8 cellular contexts compared by ENCODE assay signal in genomic region chr1:247331172-247331525, GRCh38. TPM values are rescaled to one million over a fixed set of nuclear protein-coding genes. Genes with fewer than 3 reads are reported as not detected.
DNase-seq lines count a peak whose midpoint lies in the region; ATAC-seq lines count a peak whose summit lies in the region.

No MANE protein-coding gene starts in this region.

- H3K4me3 ChIP-seq in H7 (ENCODE audit: insufficient read depth, low read depth, low read length) (peak overlapping the region; percentile 99), trophoblast cell (ENCODE audit: low read depth, low read length) (peak overlapping the region; percentile 88)

- ATAC-seq in activated naive CD8-positive, alpha-beta T cell treated with anti-CD3 and anti-CD28 coated beads, Interleukin-2, amount 10 ng/mL, durations not matched to agents 7 days and 5 days (ENCODE audit: low read depth), result peak; percentile 76
- ATAC-seq in Right ventricle myocardium superior (ENCODE audit: poor library complexity), result peak; percentile 79

- H3K4me1 Mint-ChIP-seq in activated naive CD8-positive, alpha-beta T cell treated with anti-CD3 and anti-CD28 coated beads, Interleukin-2, amount 10 ng/mL, durations not matched to agents 7 days and 5 days, result peaks cover 55% of the 10 kb centered on the region

- H3K4me1 ChIP-seq in trophoblast cell (ENCODE audit: control insufficient read depth in 1 of 2, insufficient read depth in 2 of 2, low read length in 2 of 2), result peaks cover 16 to 29% of the 10 kb centered on the region in 2 experiments

- H3K9me3 ChIP-seq in trophoblast cell (ENCODE audit: insufficient read depth, low read depth, low read length), result no peaks in the 10 kb centered on the region

- peak overlapping the region; percentile 94 for H3K27ac Mint-ChIP-seq in activated naive CD8-positive, alpha-beta T cell treated with anti-CD3 and anti-CD28 coated beads, Interleukin-2, amount 10 ng/mL, durations not matched to agents 7 days and 5 days

- H3K27me3 ChIP-seq in H7 (ENCODE audit: control insufficient read depth, insufficient read depth, low read length) (no peaks in the 10 kb centered on the region), trophoblast cell (ENCODE audit: insufficient read depth, low read length) (no peaks in the 10 kb centered on the region)

- H2BK5ac ChIP-seq in trophoblast cell (ENCODE audit: low read depth, low read length, poor library complexity), result peak overlapping the region; percentile 89

- H3K36me3 ChIP-seq in H7 (replicated peaks; ENCODE audit: control insufficient read depth, insufficient read depth, low read length), result peaks cover 24% of the 10 kb centered on the region
- peaks cover 28 to 30% of the 10 kb centered on the region in 2 experiments for H3K36me3 ChIP-seq in trophoblast cell (ENCODE audit: control insufficient read depth in 1 of 2, insufficient read depth in 2 of 2, low read length in 2 of 2)

- no peaks in the 10 kb centered on the region for H3K9me3 Mint-ChIP-seq in activated naive CD8-positive, alpha-beta T cell treated with anti-CD3 and anti-CD28 coated beads, Interleukin-2, amount 10 ng/mL, durations not matched to agents 7 days and 5 days

- peaks cover 25% of the 10 kb centered on the region for H3K36me3 Mint-ChIP-seq in activated naive CD8-positive, alpha-beta T cell treated with anti-CD3 and anti-CD28 coated beads, Interleukin-2, amount 10 ng/mL, durations not matched to agents 7 days and 5 days

- H2BK12ac ChIP-seq in trophoblast cell (ENCODE audit: low read length), result no peak overlapping the region

- peak overlapping the region; percentile 96 for H4K91ac ChIP-seq in trophoblast cell (ENCODE audit: low read depth, low read length)

- no peak overlapping the region for H3K23ac ChIP-seq in trophoblast cell (ENCODE audit: low read length)

- peak overlapping the region; percentile 91 for H3K4me3 Mint-ChIP-seq in activated naive CD8-positive, alpha-beta T cell treated with anti-CD3 and anti-CD28 coated beads, Interleukin-2, amount 10 ng/mL, durations not matched to agents 7 days and 5 days

- peak overlapping the region; percentile 91 for H3K9ac ChIP-seq in trophoblast cell (ENCODE audit: low read length)

- peak overlapping the region; percentile 78 for H3K18ac ChIP-seq in trophoblast cell (ENCODE audit: low read length)

- H3K14ac ChIP-seq in trophoblast cell (ENCODE audit: low read length), result peak overlapping the region; percentile 84

- peak overlapping the region; percentile 85 for H3K4me2 ChIP-seq in trophoblast cell (ENCODE audit: low read length)

- POLR2A ChIA-PET in activated naive CD8-positive, alpha-beta T cell treated with anti-CD3 and anti-CD28 coated beads, Interleukin-2, amount 10 ng/mL, durations not matched to agents 7 days and 5 days (lab: Charles Lee), result interaction anchor here (0.8 to 1.2 kb wide), 6 partner anchors 9 to 765 kb away, joined by 3 to 13 read pairs (median 4); partner anchors contain the start of genes CNST, NLRP3, TFB2M and ZNF670

- peak overlapping the region; percentile 95 for H2AFZ ChIP-seq in trophoblast cell (ENCODE audit: insufficient read depth, low read length, poor library complexity)

- H4K8ac ChIP-seq in trophoblast cell (ENCODE audit: low read depth, low read length), result peak overlapping the region; percentile 93

- H3K27ac ChIP-seq in trophoblast cell (ENCODE audit: low read depth, low read length), result peak overlapping the region; percentile 90

- no peaks in the 10 kb centered on the region for H3K27me3 Mint-ChIP-seq in activated naive CD8-positive, alpha-beta T cell treated with anti-CD3 and anti-CD28 coated beads, Interleukin-2, amount 10 ng/mL, durations not matched to agents 7 days and 5 days

- peak overlapping the region; percentile 61 for H2AK5ac ChIP-seq in trophoblast cell (ENCODE audit: low read length)

- H4K12ac ChIP-seq in trophoblast cell (ENCODE audit: low read depth, low read length), result peak overlapping the region; percentile 71

- peaks cover 14% of the 10 kb centered on the region for H3K79me1 ChIP-seq in trophoblast cell (ENCODE audit: low read length)

- intact Hi-C loops in Right ventricle myocardium superior (cut with DNase I), result no loop called here

- DNase-seq in GDM1 (lab: John Stamatoyannopoulos, UW), result peak; percentile 64
- DNase-seq in H7, result peak; percentile 94
- peak; percentile 69 for DNase-seq in LoVo (ENCODE audit: low spot score)
- DNase-seq in SKM-1 treated with dmso at 0.1 percent for 144 hours (lab: John Stamatoyannopoulos, UW; ENCODE audit: unreplicated experiment), result peak; percentile 80
- peak; percentile 77 for DNase-seq in activated naive CD8-positive, alpha-beta T cell treated with anti-CD3 and anti-CD28 coated beads, Interleukin-2, amount 10 ng/mL, durations not matched to agents 7 days and 5 days
- peak; percentile 85 for DNase-seq in Right ventricle myocardium superior
- DNase-seq in trophoblast cell, result peak; percentile 85 to 87
- DNase-seq in ureter (ENCODE audit: low spot score), result peak; percentile 81

- peak overlapping the region; percentile 90 for H2BK120ac ChIP-seq in trophoblast cell (ENCODE audit: insufficient read depth, low read length, poor library complexity)

- H3K4ac ChIP-seq in trophoblast cell (ENCODE audit: low read depth, low read length), result peak overlapping the region; percentile 93

- peaks cover 21% of the 10 kb centered on the region for H3K79me2 ChIP-seq in trophoblast cell (ENCODE audit: control insufficient read depth, insufficient read depth, low read length, poor library complexity)

- WGBS in trophoblast cell (ENCODE audit: extremely low coverage, insufficient coverage, insufficient read length), result no CpG with 5 or more reads among the region's 36 CpGs

RNA-seq across cellular contexts. Expression of gene ZNF496, which starts 0.5 kb away (rescaled TPM):
- 127 and 150 TPM in 2 replicates for total RNA-seq in H7 (2014; rRNA removed; shearing (Covaris generic))
- 10 to 100 TPM; 25.9 to 26.6 TPM for total RNA-seq in activated naive CD8-positive, alpha-beta T cell treated with anti-CD3 and anti-CD28 coated beads, Interleukin-2, amount 10 ng/mL, durations not matched to agents 7 days and 5 days
- 12.2 TPM for total RNA-seq in Right ventricle myocardium superior
- polyA plus RNA-seq in trophoblast cell (2013), result 19.6 and 20.9 TPM in 2 replicates
- total RNA-seq in ureter, result 25.7 TPM

Comparison
In these comparisons a context has a peak if more than half of its experiments do, and no peak if none do; other contexts are left out.
1. Peak in every context shown above with its lines: DNase-seq, ATAC-seq, H3K4me3 ChIP-seq and H3K27ac ChIP-seq.